29 cellular contexts compared by ENCODE assay signal in the genomic region with DNA sequence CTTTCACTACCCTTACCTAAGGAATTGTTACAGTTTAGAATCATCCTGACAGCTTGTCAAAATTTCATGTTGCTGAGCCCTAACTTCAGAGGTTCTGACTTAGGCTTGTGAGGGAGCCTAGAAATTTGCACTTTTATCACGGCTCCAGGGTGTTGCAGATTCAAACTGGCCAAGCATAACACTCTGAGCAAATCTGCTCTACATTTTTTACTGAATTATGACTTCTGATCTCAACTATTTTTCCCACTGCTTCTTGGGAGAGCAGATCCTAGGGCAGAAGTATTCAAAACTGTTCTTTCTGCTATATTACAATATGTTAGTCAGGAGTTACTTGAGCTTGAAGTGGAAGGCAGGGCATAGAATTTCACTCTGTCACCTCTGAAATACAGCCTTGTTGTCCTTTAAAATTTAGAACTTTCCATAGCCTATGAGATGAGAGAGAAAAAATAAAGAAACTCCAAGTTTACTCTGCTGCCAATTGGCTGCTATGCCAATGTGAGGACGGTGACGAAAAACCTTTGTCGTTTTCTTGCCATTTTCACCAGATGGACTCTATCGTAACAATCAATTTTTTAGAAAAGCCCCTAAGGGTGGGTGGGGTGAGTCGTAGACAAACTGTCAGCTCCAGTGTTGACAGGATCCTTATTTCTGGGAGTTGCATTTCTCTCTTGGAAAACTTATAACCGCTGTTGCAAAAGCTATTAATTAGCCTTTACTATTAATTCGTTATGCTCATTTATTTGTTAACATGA. TPM values are rescaled to one million over a fixed set of nuclear protein-coding genes. Genes with fewer than 3 reads are reported as not detected.
DNase-seq lines count a peak whose midpoint lies in the region; ATAC-seq and TF ChIP-seq lines count a peak whose summit lies in the region.
"Had no signal": no experiment of that assay in that cellular context is flagged by ENCODE, and none has a peak within 500 bp of the region (broad histone marks: within the 10 kb centered on the region; RNA-seq: fewer than 3 reads in every experiment).

No MANE protein-coding gene starts in this region.

- intact Hi-C loops in ascending aorta (cut with DNase I) (no loop called here), heart left ventricle (cut with DNase I) (no loop called here), gastrocnemius medialis (cut with DNase I; ENCODE audit: low total_unique reads) (no loop called here)

- H3K27ac ChIP-seq in ascending aorta (peak overlapping the region; percentile 32 to 51), heart left ventricle (peak overlapping the region in 8 of 12 donors; percentile 0 to 68 (median 30)), gastrocnemius medialis (no peak overlapping the region)
- H3K27ac ChIP-seq: KMS-11, lower lobe of right lung, neutrophil, right lobe of liver, suprapubic skin had no signal

- TF ChIP-seq CTCF in AG10803 (conservative IDR thresholded peaks at IDR 0.05; ENCODE audit: low read length) (no peak), ascending aorta (IDR thresholded peaks at IDR 0.05) (no peak), heart left ventricle (IDR thresholded peaks at IDR 0.05) (no peak), osteocyte (IDR thresholded peaks at IDR 0.05) (no peak), gastrocnemius medialis (IDR thresholded peaks at IDR 0.05 in 4 of 5, conservative IDR thresholded peaks at IDR 0.05 in 1 of 5) (no peak)

- H3K36me3 Mint-ChIP-seq in osteocyte (ENCODE audit: unreplicated experiment) = peaks cover 2% of the 10 kb centered on the region
- H3K36me3 Mint-ChIP-seq in activated naive CD8-positive, alpha-beta T cell treated with anti-CD3 and anti-CD28 coated beads for 36 hours = no peaks in the 10 kb centered on the region
- H3K36me3 Mint-ChIP-seq: activated CD4-positive, alpha-beta memory T cell treated with anti-CD3 and anti-CD28 coated beads for 36 hours; CD4-positive, CD25-positive, alpha-beta regulatory T cell; immature natural killer cell had no signal

- no peaks in the 10 kb centered on the region for H3K27me3 ChIP-seq in ascending aorta
- H3K27me3 ChIP-seq in heart left ventricle = no peaks in the 10 kb centered on the region
- no peaks in the 10 kb centered on the region for H3K27me3 ChIP-seq in gastrocnemius medialis
- H3K27me3 ChIP-seq: esophagus squamous epithelium, neutrophil, right lobe of liver, suprapubic skin had no signal

- H3K27ac Mint-ChIP-seq in osteocyte (ENCODE audit: unreplicated experiment) = peak overlapping the region; percentile 55
- H3K27ac Mint-ChIP-seq in activated naive CD8-positive, alpha-beta T cell treated with anti-CD3 and anti-CD28 coated beads for 36 hours = no peak overlapping the region
- H3K27ac Mint-ChIP-seq: activated CD4-positive, alpha-beta memory T cell treated with anti-CD3 and anti-CD28 coated beads for 36 hours; activated T-cell treated with anti-CD3 and anti-CD28 coated beads, Interleukin-2, amount 50 U/mL, for 24 hours; CD4-positive, CD25-positive, alpha-beta regulatory T cell; effector memory CD8-positive, alpha-beta T cell; immature natural killer cell; T-helper 2 cell treated with Interferon-gamma antibody and Interleukin-4, amounts not matched to agents 5 μg/mL and 100 μg/mL, for 36 hours had no signal

- no peaks in the 10 kb centered on the region for H3K4me1 ChIP-seq in ascending aorta
- peaks cover 0 to 6% (median 0%) of the 10 kb centered on the region in 12 donors for H3K4me1 ChIP-seq in heart left ventricle
- no peaks in the 10 kb centered on the region for H3K4me1 ChIP-seq in gastrocnemius medialis
- H3K4me1 ChIP-seq: esophagus squamous epithelium, lower lobe of right lung, right lobe of liver, suprapubic skin had no signal

- H3K27me3 Mint-ChIP-seq in osteocyte (ENCODE audit: unreplicated experiment) = peaks cover 4% of the 10 kb centered on the region
- peaks cover 4% of the 10 kb centered on the region for H3K27me3 Mint-ChIP-seq in activated naive CD8-positive, alpha-beta T cell treated with anti-CD3 and anti-CD28 coated beads for 36 hours
- H3K27me3 Mint-ChIP-seq: activated CD4-positive, alpha-beta memory T cell treated with anti-CD3 and anti-CD28 coated beads for 36 hours; activated T-cell treated with anti-CD3 and anti-CD28 coated beads, Interleukin-2, amount 50 U/mL, for 24 hours; CD4-positive, CD25-positive, alpha-beta regulatory T cell; effector memory CD8-positive, alpha-beta T cell had no signal

- ATAC-seq in heart left ventricle (peak; percentile 50 to 89 (median 81)), gastrocnemius medialis (no peak), HG03460 (IDR thresholded peaks at IDR 0.05; ENCODE audit: unreplicated experiment) (no peak)
- ATAC-seq: effector memory CD8-positive, alpha-beta T cell; right lobe of liver had no signal

- 65 to 75% (median 70%) methylated on average over 8 of the region's 8 CpGs for WGBS in heart left ventricle, 4 donors

- TF ChIP-seq POLR2A in heart left ventricle (IDR thresholded peaks at IDR 0.05) (no peak), gastrocnemius medialis (IDR thresholded peaks at IDR 0.05) (no peak)

- H3K36me3 ChIP-seq in ascending aorta (no peaks in the 10 kb centered on the region), heart left ventricle (no peaks in the 10 kb centered on the region), gastrocnemius medialis (no peaks in the 10 kb centered on the region)
- H3K36me3 ChIP-seq: esophagus squamous epithelium, lower lobe of right lung, neutrophil, right lobe of liver, suprapubic skin had no signal

- H3K4me3 ChIP-seq in AG10803 (ENCODE audit: low read length) = no peak overlapping the region
- peak overlapping the region; percentile 11 to 23 for H3K4me3 ChIP-seq in ascending aorta
- H3K4me3 ChIP-seq in heart left ventricle = peak overlapping the region in 4 of 12 donors; percentile 13 to 33 (median 21)
- H3K4me3 ChIP-seq in gastrocnemius medialis = no peak overlapping the region
- H3K4me3 ChIP-seq: esophagus squamous epithelium, lower lobe of right lung, right lobe of liver, SK-N-MC, suprapubic skin had no signal

- peaks cover 13% of the 10 kb centered on the region for H3K4me1 Mint-ChIP-seq in osteocyte (ENCODE audit: unreplicated experiment)
- no peaks in the 10 kb centered on the region for H3K4me1 Mint-ChIP-seq in activated naive CD8-positive, alpha-beta T cell treated with anti-CD3 and anti-CD28 coated beads for 36 hours
- H3K4me1 Mint-ChIP-seq: CD4-positive, CD25-positive, alpha-beta regulatory T cell; immature natural killer cell had no signal

- H3K9me3 Mint-ChIP-seq in osteocyte (ENCODE audit: unreplicated experiment) = peaks cover 3% of the 10 kb centered on the region
- H3K9me3 Mint-ChIP-seq in activated naive CD8-positive, alpha-beta T cell treated with anti-CD3 and anti-CD28 coated beads for 36 hours = no peaks in the 10 kb centered on the region
- H3K9me3 Mint-ChIP-seq: activated CD4-positive, alpha-beta memory T cell treated with anti-CD3 and anti-CD28 coated beads for 36 hours; activated T-cell treated with anti-CD3 and anti-CD28 coated beads, Interleukin-2, amount 50 U/mL, for 24 hours; CD4-positive, CD25-positive, alpha-beta regulatory T cell; T-helper 2 cell treated with Interferon-gamma antibody and Interleukin-4, amounts not matched to agents 5 μg/mL and 100 μg/mL, for 36 hours had no signal

- H3K4me3 Mint-ChIP-seq in osteocyte (ENCODE audit: unreplicated experiment) = no peak overlapping the region
- no peak overlapping the region for H3K4me3 Mint-ChIP-seq in activated naive CD8-positive, alpha-beta T cell treated with anti-CD3 and anti-CD28 coated beads for 36 hours
- H3K4me3 Mint-ChIP-seq: activated CD4-positive, alpha-beta memory T cell treated with anti-CD3 and anti-CD28 coated beads for 36 hours; activated T-cell treated with anti-CD3 and anti-CD28 coated beads, Interleukin-2, amount 50 U/mL, for 24 hours; CD4-positive, CD25-positive, alpha-beta regulatory T cell; effector memory CD8-positive, alpha-beta T cell; immature natural killer cell; T-helper 2 cell treated with Interferon-gamma antibody and Interleukin-4, amounts not matched to agents 5 μg/mL and 100 μg/mL, for 36 hours had no signal

- DNase-seq in AG10803 (ENCODE audit: low read depth) (peak; percentile 25), ascending aorta (ENCODE audit: low spot score in 2 of 2) (no peak), heart left ventricle (peak in 2 of 5 donors; percentile 9 to 20), osteocyte (ENCODE audit: extremely low spot score, unreplicated experiment) (no peak), gastrocnemius medialis (no peak), G401 (ENCODE audit: low spot score) (no peak)
- DNase-seq in activated naive CD8-positive, alpha-beta T cell treated with anti-CD3 and anti-CD28 coated beads for 36 hours = no peak
- DNase-seq: ACHN; activated CD4-positive, alpha-beta memory T cell treated with anti-CD3 and anti-CD28 coated beads for 36 hours; activated naive CD4-positive, alpha-beta T cell treated with Interleukin-2 at 50 U/mL for 16 hours; activated T-cell treated with anti-CD3 and anti-CD28 coated beads, Interleukin-2, amount 50 U/mL, for 24 hours; CD4-positive, CD25-positive, alpha-beta regulatory T cell; effector memory CD8-positive, alpha-beta T cell; esophagus squamous epithelium; head of caudate nucleus; immature natural killer cell; lower lobe of right lung; MV-4-11; NK-92 treated with Interleukin-12 subunit alpha and Interleukin-12 subunit beta, amount 100 ng/mL, for 24 hours; right lobe of liver had no signal

- in situ Hi-C loops in gastrocnemius medialis (cut with MboI; ENCODE audit: low sequenced_read_pairs in 4 of 4) (no loop called here), G401 (cut with HindIII; ENCODE audit: low sequenced_read_pairs) (no loop called here)

- H3K9me3 ChIP-seq in ascending aorta = no peaks in the 10 kb centered on the region
- no peaks in the 10 kb centered on the region for H3K9me3 ChIP-seq in heart left ventricle
- no peaks in the 10 kb centered on the region for H3K9me3 ChIP-seq in gastrocnemius medialis
- H3K9me3 ChIP-seq: esophagus squamous epithelium, lower lobe of right lung, neutrophil, right lobe of liver, suprapubic skin had no signal

RNA-seq across cellular contexts. Expression of a gene that starts 16.4 kb away (rescaled TPM):
- total RNA-seq in ascending aorta (not detected), heart left ventricle (not detected), osteocyte (not detected in 2 replicates), gastrocnemius medialis (under 1 TPM in 1 of 4 donors, not detected in 3; 0.73 TPM)
- polyA plus RNA-seq in heart left ventricle = not detected
- total RNA-seq in G401 (2014; rRNA removed; shearing (Covaris generic)) = not detected in 2 replicates
- not detected for total RNA-seq in activated naive CD8-positive, alpha-beta T cell treated with anti-CD3 and anti-CD28 coated beads for 36 hours
- total RNA-seq: activated CD4-positive, alpha-beta memory T cell treated with anti-CD3 and anti-CD28 coated beads for 36 hours; CD4-positive, CD25-positive, alpha-beta regulatory T cell; esophagus squamous epithelium; H1; HT1080; lower lobe of right lung; NCI-H460; right lobe of liver; suprapubic skin had no signal
- polyA plus RNA-seq: CD4-positive, CD25-positive, alpha-beta regulatory T cell; H1; immature natural killer cell had no signal

RNA-seq across cellular contexts. Expression of a gene that starts 37.0 kb away (rescaled TPM):
- total RNA-seq in ascending aorta (133 TPM), heart left ventricle (100 to 1,000 TPM in 5 of 9 donors, 10 to 100 TPM in 4; 25.3 to 249 (median 102) TPM), osteocyte (473 and 481 TPM in 2 replicates), gastrocnemius medialis (10 to 100 TPM in 1 of 4 donors, 1 to 10 TPM in 3; 1.3 to 12.7 (median 5.9) TPM)
- polyA plus RNA-seq in heart left ventricle = 10 to 100 TPM; 21.8 to 36.4 TPM
- not detected in 2 replicates for total RNA-seq in G401 (2014; rRNA removed; shearing (Covaris generic))
- total RNA-seq in activated naive CD8-positive, alpha-beta T cell treated with anti-CD3 and anti-CD28 coated beads for 36 hours = not detected
- total RNA-seq: activated CD4-positive, alpha-beta memory T cell treated with anti-CD3 and anti-CD28 coated beads for 36 hours; CD4-positive, CD25-positive, alpha-beta regulatory T cell; H1 had no signal
- polyA plus RNA-seq: CD4-positive, CD25-positive, alpha-beta regulatory T cell; H1; immature natural killer cell had no signal

Comparison
In these comparisons a context has a peak if more than half of its experiments do, and no peak if none do; other contexts are left out.
1. H3K4me3 ChIP-seq: peak in ascending aorta (2 of 2); none in AG10803 (single experiment) and gastrocnemius medialis (0 of 4).
2. H3K27ac ChIP-seq: peak in ascending aorta (2 of 2) and heart left ventricle (8 of 12); none in gastrocnemius medialis (0 of 4).
3. ATAC-seq: peak in heart left ventricle (4 of 4); none in gastrocnemius medialis (0 of 2) and HG03460 (single experiment).